In genomic region chr2:73279852-73280251, GRCh38 we compare ENCODE assay signal across 27 cellular contexts. TPM values are rescaled to one million over a fixed set of nuclear protein-coding genes. Genes with fewer than 3 reads are reported as not detected.
DNase-seq lines count a peak whose midpoint lies in the region; ATAC-seq, FAIRE-seq and TF ChIP-seq lines count a peak whose summit lies in the region.
"Had no signal": no experiment of that assay in that cellular context is flagged by ENCODE, and none has a peak within 500 bp of the region (broad histone marks: within the 10 kb centered on the region; RNA-seq: fewer than 3 reads in every experiment).

No MANE protein-coding gene starts in this region.

- H3K79me2 ChIP-seq in SK-N-SH (ENCODE audit: insufficient read depth) (peaks cover 6% of the 10 kb centered on the region; the same call in 1 of the 2 replicates), GM12878 (ENCODE audit: control insufficient read depth, insufficient read depth, low read length) (peaks cover 57% of the 10 kb centered on the region), neural progenitor cell (ENCODE audit: low read depth) (peaks cover 17% of the 10 kb centered on the region)

- SMC1A ChIA-PET in GM12878 (lab: Charles Lee; ENCODE audit: uncharacterized antibody, unreplicated experiment), result interaction anchor here (0.8 kb wide), 1 partner anchor 13 kb away, joined by 3 read pairs; no protein-coding TSS in a partner anchor

- H3K36me3 ChIP-seq in SK-N-SH (replicated peaks in 1 of 2; ENCODE audit: control insufficient read depth in 1 of 2, insufficient read depth in 2 of 2, low read length in 1 of 2) (no peaks in the 10 kb centered on the region), GM12878 (ENCODE audit: control insufficient read depth in 2 of 2, insufficient read depth in 2 of 2, low read length in 1 of 2) (peaks cover 0 to 9% of the 10 kb centered on the region in 2 experiments; a peak in 1 of 4 replicates), neural progenitor cell (no peaks in the 10 kb centered on the region), heart left ventricle (no peaks in the 10 kb centered on the region), transverse colon (no peaks in the 10 kb centered on the region)

- no peak for FAIRE-seq in GM12878 (lab: Jason Lieb, UNC)
- FAIRE-seq: G401.6, GM18507, H54 had no signal

- H3K4me1 ChIP-seq in SK-N-SH (ENCODE audit: control insufficient read depth in 1 of 2, insufficient read depth in 2 of 2, low read depth in 1 of 2, low read length in 1 of 2), result peaks cover 6 to 11% of the 10 kb centered on the region in 2 experiments; a peak in 1 of 4 replicates
- peaks cover 2% of the 10 kb centered on the region for H3K4me1 ChIP-seq in GM12878 (ENCODE audit: control insufficient read depth, insufficient read depth, low read length)
- peaks cover 11% of the 10 kb centered on the region for H3K4me1 ChIP-seq in neural progenitor cell
- peaks cover 0 to 16% (median 5%) of the 10 kb centered on the region in 12 donors for H3K4me1 ChIP-seq in heart left ventricle
- H3K4me1 ChIP-seq in transverse colon, result peaks cover 0 to 17% (median 11%) of the 10 kb centered on the region in 4 donors
- H3K4me1 ChIP-seq: SJCRH30 had no signal

- H3K9ac ChIP-seq in SK-N-SH (no peak overlapping the region), GM12878 (ENCODE audit: control insufficient read depth, insufficient read depth, low read length) (no peak overlapping the region), neural progenitor cell (no peak overlapping the region)
- H3K9ac ChIP-seq: BLaER1 treated with 17β-estradiol and CSF1 and Interleukin-3, amounts not matched to agents 10 nM and 100 nM had no signal

- POLR2A ChIA-PET in SK-N-SH (lab: Yijun Ruan, JAX), result no interaction called here
- POLR2A ChIA-PET in GM12878 (lab: Charles Lee), result interaction anchor here (0.6 to 1.9 kb wide), 4 partner anchors 9 to 1513 kb away, joined by 3 to 4 read pairs (median 4); partner anchors contain the start of genes CCT7 and PRADC1

- H3K4me1 Mint-ChIP-seq in neural progenitor cell, result peaks cover 3% of the 10 kb centered on the region

- H3K4me2 ChIP-seq in SK-N-SH (no peak overlapping the region), GM12878 (ENCODE audit: control insufficient read depth, insufficient read depth) (no peak overlapping the region), neural progenitor cell (no peak overlapping the region)

- DNase-seq in SK-N-SH (no peak), GM12878 (ENCODE audit: low read depth, low spot score) (no peak), neural progenitor cell (ENCODE audit: low spot score) (peak; percentile 15), heart left ventricle (no peak), transverse colon (no peak), KG1 (lab: John Stamatoyannopoulos, UW) (no peak)
- DNase-seq: CD4-positive, alpha-beta memory T cell; HFFc6; KBM-7; NCI-H1105; NCI-H146; NCI-H2029; NCI-H2227 treated with DMSO at 0.1 percent for 48 hours; NCI-H510A treated with DMSO at 0.1 percent for 48 hours; NCI-H748 treated with DMSO at 0.1 percent for 48 hours; NK-92 treated with Interleukin-12 subunit alpha and Interleukin-12 subunit beta, amount 100 ng/mL, for 24 hours; SJCRH30 had no signal

- 88% methylated on average over 9 of the region's 9 CpGs for WGBS in SK-N-SH (ENCODE audit: low lambda C conversion rate)
- whole genome bisulfite sequencing in GM12878 (ENCODE audit: insufficient coverage, insufficient replicate concordance, low lambda C conversion rate, missing lambda C conversion rate), result 94% methylated on average over 9 of the region's 9 CpGs
- WGBS in heart left ventricle, 4 donors, result 69 to 72% (median 69%) methylated on average over 9 of the region's 9 CpGs
- WGBS in transverse colon (ENCODE audit: low coverage in 1 of 2), 2 donors, result 81 to 91% methylated on average over 7 to 9 of the region's 9 CpGs

- TF ChIP-seq POLR2A in GM12878 (IDR thresholded peaks at IDR 0.05; ENCODE audit: low read depth, low read length), result no peak
- no peak for TF ChIP-seq POLR2A in heart left ventricle (IDR thresholded peaks at IDR 0.05)
- TF ChIP-seq POLR2A in transverse colon (IDR thresholded peaks at IDR 0.05), result no peak

- H2AFZ ChIP-seq in SK-N-SH (ENCODE audit: low read depth) (no peak overlapping the region), GM12878 (ENCODE audit: control insufficient read depth, low read depth, low read length) (no peak overlapping the region), neural progenitor cell (replicated peaks) (no peak overlapping the region)

- RAD21 ChIA-PET in GM12878 (lab: Charles Lee; ENCODE audit: unreplicated experiment), result no interaction called here

- no peaks in the 10 kb centered on the region for H3K9me3 ChIP-seq in SK-N-SH
- no peaks in the 10 kb centered on the region for H3K9me3 ChIP-seq in GM12878 (replicated peaks; ENCODE audit: control insufficient read depth, insufficient read depth, low read length)
- no peaks in the 10 kb centered on the region for H3K9me3 ChIP-seq in neural progenitor cell (ENCODE audit: low read depth)
- H3K9me3 ChIP-seq in heart left ventricle, result no peaks in the 10 kb centered on the region
- H3K9me3 ChIP-seq in transverse colon, result no peaks in the 10 kb centered on the region
- H3K9me3 ChIP-seq: Caco-2, SJCRH30 had no signal

- in situ Hi-C loops in GM12878 (cut with MboI), result no loop called here
- in situ Hi-C loops in transverse colon (cut with MboI; ENCODE audit: low pct_ligation_motif_present in 1 of 4, low pct_unique_long_range_greater_than_20kb in 1 of 4, low sequenced_read_pairs in 3 of 4), result no loop called here

- H3K4me3 Mint-ChIP-seq in neural progenitor cell, result no peak overlapping the region
- H3K4me3 Mint-ChIP-seq: CD4-positive, alpha-beta memory T cell; HFFc6 had no signal

- no peak overlapping the region for H3K27ac ChIP-seq in SK-N-SH (ENCODE audit: low read depth in 2 of 2, low read length in 1 of 2)
- H3K27ac ChIP-seq in GM12878 (ENCODE audit: control insufficient read depth, insufficient read depth), result no peak overlapping the region
- no peak overlapping the region for H3K27ac ChIP-seq in neural progenitor cell
- H3K27ac ChIP-seq in heart left ventricle, result no peak overlapping the region
- H3K27ac ChIP-seq in transverse colon, result no peak overlapping the region
- H3K27ac ChIP-seq: 22Rv1; BLaER1 treated with 17β-estradiol and CSF1 and Interleukin-3, amounts not matched to agents 10 nM and 100 nM; SJCRH30 had no signal

- TF ChIP-seq EP300 in SK-N-SH (IDR thresholded peaks at IDR 0.05; ENCODE audit: borderline replicate concordance in 1 of 2, low read depth in 1 of 2, low read length in 1 of 2) (no peak), GM12878 (IDR thresholded peaks at IDR 0.05; ENCODE audit: borderline replicate concordance in 1 of 2, control insufficient read depth in 1 of 2, low read depth in 2 of 2, low read length in 2 of 2) (no peak), transverse colon (IDR thresholded peaks at IDR 0.05; ENCODE audit: low read depth) (no peak)

- no peaks in the 10 kb centered on the region; the same call in 1 of the 2 replicates for H4K20me1 ChIP-seq in SK-N-SH (ENCODE audit: insufficient read depth)
- peaks cover 5% of the 10 kb centered on the region; the same call in 1 of the 2 replicates for H4K20me1 ChIP-seq in GM12878 (ENCODE audit: control insufficient read depth, insufficient read depth)
- peaks cover 28% of the 10 kb centered on the region for H4K20me1 ChIP-seq in neural progenitor cell (ENCODE audit: low read depth)

- CTCF ChIA-PET in SK-N-SH (lab: Yijun Ruan, JAX) (interaction anchor here (1.4 to 6.0 kb wide), 2 partner anchors 10 to 103 kb away, joined by 5 to 25 read pairs; no protein-coding TSS in a partner anchor), GM12878 (lab: Yijun Ruan, JAX) (interaction anchor here (0.6 to 3.2 kb wide), 5 partner anchors 10 to 67 kb away, joined by 3 to 16 read pairs (median 5); no protein-coding TSS in a partner anchor)

- H3K27me3 ChIP-seq in SK-N-SH (ENCODE audit: insufficient read depth) (no peaks in the 10 kb centered on the region), GM12878 (replicated peaks in 1 of 2; ENCODE audit: control insufficient read depth in 2 of 2, insufficient read depth in 2 of 2, low read length in 1 of 2) (no peaks in the 10 kb centered on the region), neural progenitor cell (peaks cover 3% of the 10 kb centered on the region), heart left ventricle (peaks cover 0 to 7% (median 0%) of the 10 kb centered on the region in 9 donors), transverse colon (peaks cover 9% of the 10 kb centered on the region)
- H3K27me3 ChIP-seq: BLaER1 treated with 17β-estradiol and CSF1 and Interleukin-3, amounts not matched to agents 10 nM and 100 nM; SJCRH30 had no signal

- TF ChIP-seq RAD21 in SK-N-SH (IDR thresholded peaks at IDR 0.05; ENCODE audit: low read length), result no peak
- no peak for TF ChIP-seq RAD21 in GM12878 (IDR thresholded peaks at IDR 0.05; ENCODE audit: insufficient read depth, low read depth, low read length)

- H3K9me2 ChIP-seq in SK-N-SH, result no peaks in the 10 kb centered on the region

- ATAC-seq in SK-N-SH treated with all-trans-retinoic acid at 6 μM for 48 hours (no peak), GM12878 (no peak), heart left ventricle (no peak)
- ATAC-seq: Panc1 had no signal

- peaks cover 6% of the 10 kb centered on the region for H3K27me3 Mint-ChIP-seq in neural progenitor cell (ENCODE audit: insufficient read depth, low read depth)
- H3K27me3 Mint-ChIP-seq: CD4-positive, alpha-beta memory T cell had no signal

- H3F3A ChIP-seq in SK-N-SH (replicated peaks; ENCODE audit: insufficient read depth), result no peaks in the 10 kb centered on the region
- H3F3A ChIP-seq in neural progenitor cell (ENCODE audit: low read depth), result peaks cover 12% of the 10 kb centered on the region

- H3K27ac Mint-ChIP-seq in neural progenitor cell, result no peak overlapping the region
- H3K27ac Mint-ChIP-seq: HFFc6 had no signal

- H3K9me3 Mint-ChIP-seq in neural progenitor cell, result no peaks in the 10 kb centered on the region
- H3K9me3 Mint-ChIP-seq: CD4-positive, alpha-beta memory T cell; HFFc6 had no signal

- no peaks in the 10 kb centered on the region for H3K36me3 Mint-ChIP-seq in neural progenitor cell

- TF ChIP-seq CTCF in SK-N-SH (IDR thresholded peaks at IDR 0.05) (no peak), GM12878 (IDR thresholded peaks at IDR 0.05 in 2 of 3, conservative IDR thresholded peaks at IDR 0.05 in 1 of 3; ENCODE audit: control insufficient read depth in 2 of 3, extremely low read depth in 1 of 3, insufficient read depth in 1 of 3, low read depth in 3 of 3, low read length in 3 of 3) (no peak), neural progenitor cell (IDR thresholded peaks at IDR 0.05) (no peak), heart left ventricle (IDR thresholded peaks at IDR 0.05) (no peak), transverse colon (IDR thresholded peaks at IDR 0.05) (no peak)

- H3K4me3 ChIP-seq in SK-N-SH (ENCODE audit: low read depth in 2 of 2, low read length in 1 of 2) (no peak overlapping the region), GM12878 (no peak overlapping the region), neural progenitor cell (no peak overlapping the region), heart left ventricle (no peak overlapping the region), transverse colon (no peak overlapping the region)
- H3K4me3 ChIP-seq: BLaER1 treated with 17β-estradiol and CSF1 and Interleukin-3, amounts not matched to agents 10 nM and 100 nM; SJCRH30 had no signal

- no TSS peak for BruUV-seq in GM12878 (replicated peaks; lab: Mats Ljungman, UMichigan)

- intact Hi-C loops in GM12878 (cut with micrococcal nuclease; ENCODE audit: unreplicated experiment) (no loop called here), heart left ventricle (cut with DNase I) (no loop called here), transverse colon (cut with DNase I; ENCODE audit: low total_unique reads) (no loop called here)

RNA-seq across cellular contexts. Expression of gene FBXO41, which starts 4.4 kb away (rescaled TPM):
- polyA plus RNA-seq in SK-N-SH (2012; rRNA removed) (3.1 and 3.5 TPM in 2 replicates), GM12878 (2011; rRNA removed) (14.5 and 18.9 TPM in 2 replicates), GM12878 (2014; fragmentation: Illumina TruSeq; extraction: Trizol) (11.7 and 17.4 TPM in 2 replicates), GM12878 (2014; fragmentation: Nextera tagmentation; extraction: Ambion mirVana) (1 to 10 TPM; 1.9 to 2.0 TPM), GM12878 (2014; rRNA removed) (29.9 and 32.7 TPM in 2 replicates), GM12878 (2016; fragmentation: Nextera tagmentation; extraction: Ambion mirVana) (1 to 10 TPM; 2.8 to 4.1 TPM), heart left ventricle (under 1 TPM; 0.21 to 0.42 TPM)
- polyA plus RNA-seq in SK-N-SH (2012; cell fraction: cytosol; rRNA removed), result 1.2 and 1.7 TPM in 2 replicates
- 11.0 and 11.4 TPM in 2 replicates for polyA plus RNA-seq in SK-N-SH (2012; cell fraction: nucleus; rRNA removed)
- 4.8 TPM for polyA plus RNA-seq in PFSK-1 (2012; ENCODE audit: insufficient read length, low read depth)
- total RNA-seq in GM12878 (2013; cell fraction: nucleolus; rRNA removed), result 29.6 and 30.1 TPM in 2 replicates
- total RNA-seq in GM12878 (2014; rRNA removed) (11.7 and 14.7 TPM in 2 replicates), GM12878 (2014; rRNA removed; fragmentation: Illumina TruSeq; extraction: Trizol) (7.4 and 7.9 TPM in 2 replicates), GM12878 (2021) (37.0 and 38.9 TPM in 2 replicates), neural progenitor cell (ENCODE audit: low replicate concordance) (1.5 and 6.3 TPM in 2 replicates), heart left ventricle (1 to 10 TPM in 4 of 9 donors, under 1 TPM in 5; 0.23 to 3.6 (median 0.81) TPM), transverse colon (1 to 10 TPM; 1.4 to 10.0 (median 5.7) TPM)
- polyA plus RNA-seq in GM12878 (2011; ENCODE audit: low read depth), result 11.1 TPM
- 22.8 and 28.9 TPM in 2 replicates for polyA plus RNA-seq in GM12878 (2011; cell fraction: cytosol; rRNA removed)
- polyA plus RNA-seq in GM12878 (2011; cell fraction: nucleus; rRNA removed), result 122 and 135 TPM in 2 replicates
- polyA plus RNA-seq in GM12878 (2012), result 20.1 and 22.7 TPM in 2 replicates
- polyA minus RNA-seq in GM12878 (2011; rRNA and poly(A)+ RNA removed), result 16.0 and 25.1 TPM in 2 replicates
- polyA minus RNA-seq in GM12878 (2011; cell fraction: cytosol; rRNA and poly(A)+ RNA removed), result 9.6 and 9.8 TPM in 2 replicates
- 19.1 and 28.5 TPM in 2 replicates for polyA minus RNA-seq in GM12878 (2011; cell fraction: nucleus; rRNA and poly(A)+ RNA removed)

RNA-seq across cellular contexts. Expression of gene EGR4, which starts 13.5 kb away (rescaled TPM):
- 0.02 TPM in 1 of 2 replicates, not detected in the other for polyA plus RNA-seq in SK-N-SH (2012; rRNA removed)
- 0.01 TPM in 1 of 2 replicates, not detected in the other for polyA plus RNA-seq in SK-N-SH (2012; cell fraction: cytosol; rRNA removed)
- polyA plus RNA-seq in SK-N-SH (2012; cell fraction: nucleus; rRNA removed), result 0.05 TPM in 1 of 2 replicates, not detected in the other
- not detected for polyA plus RNA-seq in PFSK-1 (2012; ENCODE audit: insufficient read length, low read depth)
- 0.15 TPM in 1 of 2 replicates, not detected in the other for total RNA-seq in GM12878 (2013; cell fraction: nucleolus; rRNA removed)
- not detected in 2 replicates for total RNA-seq in GM12878 (2014; rRNA removed)
- not detected in 2 replicates for total RNA-seq in GM12878 (2014; rRNA removed; fragmentation: Illumina TruSeq; extraction: Trizol)
- 0.16 TPM in 1 of 2 replicates, not detected in the other for total RNA-seq in GM12878 (2021)
- not detected for polyA plus RNA-seq in GM12878 (2011; ENCODE audit: low read depth)
- polyA plus RNA-seq in GM12878 (2011; rRNA removed), result not detected in 2 replicates
- not detected in 2 replicates for polyA plus RNA-seq in GM12878 (2011; cell fraction: cytosol; rRNA removed)
- polyA plus RNA-seq in GM12878 (2011; cell fraction: nucleus; rRNA removed), result 0.09 and 0.22 TPM in 2 replicates
- not detected in 2 replicates for polyA plus RNA-seq in GM12878 (2012)
- not detected in 2 replicates for polyA plus RNA-seq in GM12878 (2014; fragmentation: Illumina TruSeq; extraction: Trizol)
- polyA plus RNA-seq in GM12878 (2014; fragmentation: Nextera tagmentation; extraction: Ambion mirVana), result not detected
- polyA plus RNA-seq in GM12878 (2014; rRNA removed), result not detected in 2 replicates
- polyA plus RNA-seq in GM12878 (2016; fragmentation: Nextera tagmentation; extraction: Ambion mirVana), result under 1 TPM in 1 of 2 experiments, not detected in 1; 0.07 TPM
- not detected in 2 replicates for polyA minus RNA-seq in GM12878 (2011; rRNA and poly(A)+ RNA removed)
- polyA minus RNA-seq in GM12878 (2011; cell fraction: cytosol; rRNA and poly(A)+ RNA removed), result not detected in 2 replicates
- 0.12 TPM in 1 of 2 replicates, not detected in the other for polyA minus RNA-seq in GM12878 (2011; cell fraction: nucleus; rRNA and poly(A)+ RNA removed)
- 0.40 TPM in 1 of 2 replicates, not detected in the other for total RNA-seq in neural progenitor cell (ENCODE audit: low replicate concordance)
- not detected for total RNA-seq in heart left ventricle
- not detected for polyA plus RNA-seq in heart left ventricle
- total RNA-seq in transverse colon, result not detected
- total RNA-seq: Caco-2; CD4-positive, alpha-beta memory T cell; Daoy; HFFc6; SJCRH30 had no signal
- polyA plus RNA-seq: CD4-positive, alpha-beta memory T cell had no signal

RNA-seq across cellular contexts. Expression of gene CCT7, which starts 45.7 kb away (rescaled TPM):
- 369 and 405 TPM in 2 replicates for polyA plus RNA-seq in SK-N-SH (2012; rRNA removed)
- polyA plus RNA-seq in SK-N-SH (2012; cell fraction: cytosol; rRNA removed), result 361 and 401 TPM in 2 replicates
- 236 TPM in 2 replicates for polyA plus RNA-seq in SK-N-SH (2012; cell fraction: nucleus; rRNA removed)
- polyA plus RNA-seq in PFSK-1 (2012; ENCODE audit: insufficient read length, low read depth), result 520 TPM
- total RNA-seq in GM12878 (2013; cell fraction: nucleolus; rRNA removed), result 85.4 and 96.2 TPM in 2 replicates
- 468 and 475 TPM in 2 replicates for total RNA-seq in GM12878 (2014; rRNA removed)
- 472 and 478 TPM in 2 replicates for total RNA-seq in GM12878 (2014; rRNA removed; fragmentation: Illumina TruSeq; extraction: Trizol)
- total RNA-seq in GM12878 (2021), result 474 and 494 TPM in 2 replicates
- 269 TPM for polyA plus RNA-seq in GM12878 (2011; ENCODE audit: low read depth)
- 498 and 571 TPM in 2 replicates for polyA plus RNA-seq in GM12878 (2011; rRNA removed)
- 415 and 490 TPM in 2 replicates for polyA plus RNA-seq in GM12878 (2011; cell fraction: cytosol; rRNA removed)
- polyA plus RNA-seq in GM12878 (2011; cell fraction: nucleus; rRNA removed), result 162 and 206 TPM in 2 replicates
- 217 and 463 TPM in 2 replicates for polyA plus RNA-seq in GM12878 (2012)
- 574 and 674 TPM in 2 replicates for polyA plus RNA-seq in GM12878 (2014; fragmentation: Illumina TruSeq; extraction: Trizol)
- polyA plus RNA-seq in GM12878 (2014; fragmentation: Nextera tagmentation; extraction: Ambion mirVana), result 100 to 1,000 TPM; 206 to 377 TPM
- 530 and 598 TPM in 2 replicates for polyA plus RNA-seq in GM12878 (2014; rRNA removed)
- polyA plus RNA-seq in GM12878 (2016; fragmentation: Nextera tagmentation; extraction: Ambion mirVana), result 100 to 1,000 TPM; 455 to 510 TPM
- polyA minus RNA-seq in GM12878 (2011; rRNA and poly(A)+ RNA removed), result 387 and 498 TPM in 2 replicates
- polyA minus RNA-seq in GM12878 (2011; cell fraction: cytosol; rRNA and poly(A)+ RNA removed), result 110 and 130 TPM in 2 replicates
- polyA minus RNA-seq in GM12878 (2011; cell fraction: nucleus; rRNA and poly(A)+ RNA removed), result 69.8 and 106 TPM in 2 replicates
- 365 and 456 TPM in 2 replicates for total RNA-seq in neural progenitor cell (ENCODE audit: low replicate concordance)
- 100 to 1,000 TPM; 156 to 234 (median 198) TPM for total RNA-seq in heart left ventricle
- polyA plus RNA-seq in heart left ventricle, result 100 to 1,000 TPM; 261 to 328 TPM
- total RNA-seq in transverse colon, result 100 to 1,000 TPM in 3 of 4 donors, 10 to 100 TPM in 1; 87.9 to 171 (median 116) TPM

RNA-seq across cellular contexts. Expression of gene PRADC1, which starts 46.8 kb away (rescaled TPM):
- polyA plus RNA-seq in SK-N-SH (2012; rRNA removed) (8.5 and 9.6 TPM in 2 replicates), GM12878 (2011; rRNA removed) (5.1 and 8.9 TPM in 2 replicates), GM12878 (2014; fragmentation: Illumina TruSeq; extraction: Trizol) (6.2 and 12.6 TPM in 2 replicates), GM12878 (2014; fragmentation: Nextera tagmentation; extraction: Ambion mirVana) (1 to 10 TPM; 3.7 to 8.1 TPM), GM12878 (2014; rRNA removed) (14.9 and 16.1 TPM in 2 replicates), GM12878 (2016; fragmentation: Nextera tagmentation; extraction: Ambion mirVana) (10 to 100 TPM; 31.5 to 39.0 TPM), heart left ventricle (100 to 1,000 TPM in 1 of 2 donors, 10 to 100 TPM in 1; 90.8 to 155 TPM)
- polyA plus RNA-seq in SK-N-SH (2012; cell fraction: cytosol; rRNA removed), result 5.1 and 7.9 TPM in 2 replicates
- polyA plus RNA-seq in SK-N-SH (2012; cell fraction: nucleus; rRNA removed), result 3.3 and 3.7 TPM in 2 replicates
- 27.9 TPM for polyA plus RNA-seq in PFSK-1 (2012; ENCODE audit: insufficient read length, low read depth)
- total RNA-seq in GM12878 (2013; cell fraction: nucleolus; rRNA removed), result 1.1 and 2.2 TPM in 2 replicates
- total RNA-seq in GM12878 (2014; rRNA removed) (16.9 and 18.6 TPM in 2 replicates), GM12878 (2014; rRNA removed; fragmentation: Illumina TruSeq; extraction: Trizol) (11.7 and 12.4 TPM in 2 replicates), GM12878 (2021) (13.4 and 15.7 TPM in 2 replicates), neural progenitor cell (ENCODE audit: low replicate concordance) (3.9 and 8.2 TPM in 2 replicates), heart left ventricle (100 to 1,000 TPM in 2 of 9 donors, 10 to 100 TPM in 7; 57.2 to 153 (median 85.1) TPM), transverse colon (10 to 100 TPM; 44.3 to 77.1 (median 61.8) TPM)
- polyA plus RNA-seq in GM12878 (2011; ENCODE audit: low read depth), result 4.2 TPM
- polyA plus RNA-seq in GM12878 (2011; cell fraction: cytosol; rRNA removed), result 13.5 and 18.2 TPM in 2 replicates
- 7.2 and 7.9 TPM in 2 replicates for polyA plus RNA-seq in GM12878 (2011; cell fraction: nucleus; rRNA removed)
- polyA plus RNA-seq in GM12878 (2012), result 6.9 and 7.9 TPM in 2 replicates
- polyA minus RNA-seq in GM12878 (2011; rRNA and poly(A)+ RNA removed), result 5.1 and 11.0 TPM in 2 replicates
- polyA minus RNA-seq in GM12878 (2011; cell fraction: cytosol; rRNA and poly(A)+ RNA removed), result 1.9 and 4.0 TPM in 2 replicates
- 1.6 and 4.6 TPM in 2 replicates for polyA minus RNA-seq in GM12878 (2011; cell fraction: nucleus; rRNA and poly(A)+ RNA removed)

Comparison
In these comparisons a context has a peak if more than half of its experiments do, and no peak if none do; other contexts are left out.
1. Of the 26 proteins assayed by ChIP-seq in both GM12878 and SK-N-SH: peak only in GM12878: none; only in SK-N-SH: none; in both: REST; in neither: 25.